In the genomic region with DNA sequence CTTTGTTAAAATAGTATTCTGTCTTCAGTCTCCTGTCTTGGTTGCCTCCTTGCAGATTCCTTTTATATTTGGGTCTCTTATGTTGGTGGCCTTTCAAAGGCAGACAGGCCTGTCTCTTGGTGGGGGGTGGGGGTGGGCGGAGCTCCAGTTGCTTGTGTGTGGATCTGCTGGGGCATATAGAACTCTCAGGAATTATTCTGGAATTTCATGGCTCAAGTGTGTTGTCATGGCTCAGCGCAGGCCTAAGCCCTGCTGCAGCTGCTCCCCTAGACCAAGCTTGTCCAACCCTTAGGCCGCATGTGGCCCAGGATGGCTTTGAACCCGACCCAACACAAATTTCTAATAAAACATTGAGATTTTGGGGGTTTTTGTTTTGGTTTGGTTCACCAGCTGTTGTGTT, we compare ENCODE assay signal across 1 cellular context.
TF ChIP-seq lines count a peak whose summit lies in the region.

No MANE protein-coding gene starts in this region.

TF ChIP-seq in HEK293, 187 proteins besides CTCF, POLR2A, EP300 and RAD21:
- TF ChIP-seq ZNF248 (tag by site-specific recombination; IDR thresholded peaks at IDR 0.05) (no peak), GLIS1 (tag by site-specific recombination; IDR thresholded peaks at IDR 0.05) (peak; percentile 69), ZNF600 (tag by site-specific recombination; IDR thresholded peaks at IDR 0.05) (peak; percentile 13; the same call in 1 of the 2 replicates)
TF ChIP-seq in HEK293: peak in this region for 2.
